Comparison of ENCODE assay signal across 1 cellular context in genomic region chr12:53298154-53298553, GRCh38.
TF ChIP-seq lines count a peak whose summit lies in the region.

No MANE protein-coding gene starts in this region.

TF ChIP-seq in GM23338, 12 proteins besides CTCF, POLR2A, EP300 and RAD21 (continued from another document):
- TF ChIP-seq ZNF462 (CRISPR knock-in tag; IDR thresholded peaks at IDR 0.05): no peak
- TF ChIP-seq ETS1 (IDR thresholded peaks at IDR 0.05): no peak
- TF ChIP-seq CREB1 (CRISPR knock-in tag; IDR thresholded peaks at IDR 0.05; ENCODE audit: low read depth): no peak
- TF ChIP-seq JUNB (IDR thresholded peaks at IDR 0.05; ENCODE audit: unreplicated experiment): no peak
- no peak for TF ChIP-seq EZH2phosphoT487 (IDR thresholded peaks at IDR 0.05; ENCODE audit: unreplicated experiment)
- TF ChIP-seq POLR2AphosphoS5 (IDR thresholded peaks at IDR 0.05; ENCODE audit: low read depth): no peak
- no peak for TF ChIP-seq EZH2 (IDR thresholded peaks at IDR 0.05; ENCODE audit: low read depth, unreplicated experiment)
- no peak for TF ChIP-seq ZNF114 (CRISPR knock-in tag; IDR thresholded peaks at IDR 0.05)
